Comparison of ENCODE assay signal across 10 cellular contexts in genomic region chr3:38247366-38248035, GRCh38. TPM values are rescaled to one million over a fixed set of nuclear protein-coding genes. Genes with fewer than 3 reads are reported as not detected.
DNase-seq lines count a peak whose midpoint lies in the region; ATAC-seq and TF ChIP-seq lines count a peak whose summit lies in the region.
"Had no signal": no experiment of that assay in that cellular context is flagged by ENCODE, and none has a peak within 500 bp of the region (broad histone marks: within the 10 kb centered on the region; RNA-seq: fewer than 3 reads in every experiment).

No MANE protein-coding gene starts in this region.

- H3K27me3 ChIP-seq in adipocyte (replicated peaks; ENCODE audit: control insufficient read depth, insufficient read depth, low read length) (no peaks in the 10 kb centered on the region), right cardiac atrium (ENCODE audit: control insufficient read depth, insufficient read depth) (no peaks in the 10 kb centered on the region)
- H3K27me3 ChIP-seq: esophagus squamous epithelium had no signal

- no peak for ATAC-seq in activated T-cell treated with anti-CD3 and anti-CD28 coated beads, Interleukin-2, amount 50 U/mL, for 72 hours (replicated peaks in 1 of 2)
- ATAC-seq in right cardiac atrium, result peak; percentile 80 to 87
- no peak for ATAC-seq in HG02885 (IDR thresholded peaks at IDR 0.05; ENCODE audit: poor library complexity, unreplicated experiment)
- ATAC-seq in GM18867 (IDR thresholded peaks at IDR 0.05; ENCODE audit: unreplicated experiment), result no peak

- H3K4me3 Mint-ChIP-seq in activated T-cell treated with anti-CD3 and anti-CD28 coated beads, Interleukin-2, amount 50 U/mL, for 72 hours, result no peak overlapping the region
- H3K4me3 Mint-ChIP-seq in type B pancreatic cell, result no peak overlapping the region

- H3K36me3 Mint-ChIP-seq in activated T-cell treated with anti-CD3 and anti-CD28 coated beads, Interleukin-2, amount 50 U/mL, for 72 hours (ENCODE audit: insufficient read depth in 2 of 2), result peaks cover 3 to 22% of the 10 kb centered on the region in 2 donors
- H3K36me3 Mint-ChIP-seq in type B pancreatic cell, result peaks cover 40% of the 10 kb centered on the region

- no peak for DNase-seq in activated T-cell treated with anti-CD3 and anti-CD28 coated beads, Interleukin-2, amount 50 U/mL, for 72 hours
- DNase-seq in activated T-cell treated with anti-CD3 and anti-CD28 coated beads, Interleukin-2, amount 50 U/mL, for 48 hours, result no peak
- peak; percentile 89 for DNase-seq in adipocyte (ENCODE audit: low read depth)
- DNase-seq in right cardiac atrium, result no peak
- no peak for DNase-seq in type B pancreatic cell (ENCODE audit: extremely low spot score, unreplicated experiment)
- no peak for DNase-seq in MV-4-11 (lab: John Stamatoyannopoulos, UW)
- DNase-seq: esophagus squamous epithelium had no signal

- H3K4me3 ChIP-seq in adipocyte (ENCODE audit: low read length) (no peak overlapping the region), right cardiac atrium (ENCODE audit: low read length) (no peak overlapping the region)
- H3K4me3 ChIP-seq: esophagus squamous epithelium had no signal

- H3K9ac ChIP-seq in adipocyte (ENCODE audit: low read length), result peak overlapping the region; percentile 54

- no peaks in the 10 kb centered on the region for H3K9me3 Mint-ChIP-seq in activated T-cell treated with anti-CD3 and anti-CD28 coated beads, Interleukin-2, amount 50 U/mL, for 72 hours
- H3K9me3 Mint-ChIP-seq in type B pancreatic cell, result no peaks in the 10 kb centered on the region

- TF ChIP-seq CTCF in type B pancreatic cell (conservative IDR thresholded peaks at IDR 0.05), result no peak

- H3K27me3 Mint-ChIP-seq in activated T-cell treated with anti-CD3 and anti-CD28 coated beads, Interleukin-2, amount 50 U/mL, for 72 hours (ENCODE audit: low read depth), result no peaks in the 10 kb centered on the region
- H3K27me3 Mint-ChIP-seq in type B pancreatic cell, result no peaks in the 10 kb centered on the region

- intact Hi-C loops in right cardiac atrium (cut with DNase I), result no loop called here

- peak overlapping the region; percentile 57 for H3K27ac Mint-ChIP-seq in activated T-cell treated with anti-CD3 and anti-CD28 coated beads, Interleukin-2, amount 50 U/mL, for 72 hours
- peak overlapping the region; percentile 46 for H3K27ac Mint-ChIP-seq in type B pancreatic cell

- H3K9me3 ChIP-seq in adipocyte (ENCODE audit: control insufficient read depth, low read length), result no peaks in the 10 kb centered on the region
- H3K9me3 ChIP-seq in right cardiac atrium (ENCODE audit: control insufficient read depth, low read length), result no peaks in the 10 kb centered on the region
- H3K9me3 ChIP-seq: esophagus squamous epithelium had no signal

- H3K27ac ChIP-seq in right cardiac atrium (ENCODE audit: low read length), result no peak overlapping the region

- peaks cover 73% of the 10 kb centered on the region for H3K36me3 ChIP-seq in adipocyte (ENCODE audit: control insufficient read depth, insufficient read depth, low read length, severe bottlenecking)

- H3K4me1 ChIP-seq in adipocyte (ENCODE audit: control insufficient read depth, insufficient read depth, low read length), result peaks cover 14% of the 10 kb centered on the region
- no peaks in the 10 kb centered on the region for H3K4me1 ChIP-seq in right cardiac atrium (ENCODE audit: control insufficient read depth, insufficient read depth, low read length)

- no peaks in the 10 kb centered on the region for H3K4me1 Mint-ChIP-seq in activated T-cell treated with anti-CD3 and anti-CD28 coated beads, Interleukin-2, amount 50 U/mL, for 72 hours (ENCODE audit: low read depth)
- peaks cover 23% of the 10 kb centered on the region for H3K4me1 Mint-ChIP-seq in type B pancreatic cell (ENCODE audit: unreplicated experiment)

RNA-seq across cellular contexts. Expression of gene SLC22A13, which starts 18.1 kb away (rescaled TPM):
- total RNA-seq in activated T-cell treated with anti-CD3 and anti-CD28 coated beads, Interleukin-2, amount 50 U/mL, for 72 hours, result 1 to 10 TPM; 1.0 to 1.2 TPM
- total RNA-seq in right cardiac atrium, result under 1 TPM in 2 of 4 donors, not detected in 2; 0.18 to 0.29 TPM
- 0.09 TPM for polyA plus RNA-seq in right cardiac atrium
- total RNA-seq in type B pancreatic cell (ENCODE audit: low replicate concordance), result 0.60 and 0.79 TPM in 2 replicates

RNA-seq across cellular contexts. Expression of gene SLC22A14, which starts 34.6 kb away (rescaled TPM):
- under 1 TPM; 0.14 to 0.21 TPM for total RNA-seq in activated T-cell treated with anti-CD3 and anti-CD28 coated beads, Interleukin-2, amount 50 U/mL, for 72 hours
- total RNA-seq in right cardiac atrium (under 1 TPM in 2 of 4 donors, not detected in 2; 0.14 to 0.17 TPM), type B pancreatic cell (ENCODE audit: low replicate concordance) (0.29 TPM in 1 of 2 replicates, not detected in the other)
- polyA plus RNA-seq in right cardiac atrium, result 0.11 TPM
- total RNA-seq: T-helper 2 cell treated with Interferon-gamma antibody and Interleukin-4, amounts not matched to agents 100 ng/mL and 5 ng/mL, for 36 hours had no signal

Comparison
In these comparisons a context has a peak if more than half of its experiments do, and no peak if none do; other contexts are left out.
1. ATAC-seq: peak in right cardiac atrium (2 of 2); none in activated T-cell treated with anti-CD3 and anti-CD28 coated beads, Interleukin-2, amount 50 U/mL, for 72 hours (0 of 2), HG02885 (single experiment) and GM18867 (single experiment).